33 cellular contexts compared by ENCODE assay signal in genomic region chr2:26612034-26612433, GRCh38. TPM values are rescaled to one million over a fixed set of nuclear protein-coding genes. Genes with fewer than 3 reads are reported as not detected.
"Had no signal": no experiment of that assay in that cellular context is flagged by ENCODE, and none has a peak within 500 bp of the region (broad histone marks: within the 10 kb centered on the region; RNA-seq: fewer than 3 reads in every experiment).

No MANE protein-coding gene starts in this region.

- H3K36me3 Mint-ChIP-seq: activated naive CD4-positive, alpha-beta T cell treated with anti-CD3 and anti-CD28 coated beads, Interleukin-2, amount 10 ng/mL, durations not matched to agents 7 days and 5 days; activated naive CD8-positive, alpha-beta T cell treated with anti-CD3 and anti-CD28 coated beads, Interleukin-2, amount 10 ng/mL, durations not matched to agents 7 days and 5 days; immature natural killer cell; memory B cell; natural killer cell had no signal

- DNase-seq: activated CD4-positive, alpha-beta T cell treated with anti-CD3 and anti-CD28 coated beads for 4 hours; activated CD4-positive, alpha-beta T cell treated with anti-CD3 and anti-CD28 coated beads, Interleukin-2, amount 50 U/mL, for 4 hours; activated CD8-positive, alpha-beta memory T cell treated with anti-CD3 and anti-CD28 coated beads, Interleukin-2, amount 50 U/mL, for 4 hours; activated gamma-delta T cell; activated naive CD4-positive, alpha-beta T cell treated with anti-CD3 and anti-CD28 coated beads, Interleukin-2, amount 10 ng/mL, durations not matched to agents 7 days and 5 days; activated naive CD8-positive, alpha-beta T cell treated with anti-CD3 and anti-CD28 coated beads, Interleukin-2, amount 10 ng/mL, durations not matched to agents 7 days and 5 days; amniotic stem cell; immature natural killer cell; kidney; natural killer cell; stimulated activated CD4-positive, alpha-beta T cell treated with anti-CD3 and anti-CD28 coated beads, Interleukin-12 subunit alpha, Interleukin-12 subunit beta, amount 100 ng/mL, for 4 hours; stimulated activated CD4-positive, alpha-beta T cell treated with anti-CD3 and anti-CD28 coated beads, Interleukin-4, amount 100 ng/mL, for 1 hour; stimulated activated naive CD8-positive, alpha-beta T cell treated with anti-CD3 and anti-CD28 coated beads, Interleukin-15, Interleukin-2, amounts not matched to agents 100 U/mL and 50 U/mL, for 24 hours; T-helper 9 cell had no signal

- H3K4me3 Mint-ChIP-seq: activated naive CD4-positive, alpha-beta T cell treated with anti-CD3 and anti-CD28 coated beads, Interleukin-2, amount 10 ng/mL, durations not matched to agents 7 days and 5 days; activated naive CD8-positive, alpha-beta T cell treated with anti-CD3 and anti-CD28 coated beads, Interleukin-2, amount 10 ng/mL, durations not matched to agents 7 days and 5 days; activated T-cell treated with anti-CD3 and anti-CD28 coated beads, Interleukin-2, amount 50 U/mL, for 24 hours; immature natural killer cell; memory B cell; natural killer cell; T-helper 1 cell treated with Interleukin-12 subunit alpha and Interleukin-12 subunit beta and Interleukin-4 antibody, amounts not matched to agents 30 μg/mL and 1 μg/mL, for 36 hours had no signal

- H3K27ac Mint-ChIP-seq: activated naive CD4-positive, alpha-beta T cell treated with anti-CD3 and anti-CD28 coated beads, Interleukin-2, amount 10 ng/mL, durations not matched to agents 7 days and 5 days; activated naive CD8-positive, alpha-beta T cell treated with anti-CD3 and anti-CD28 coated beads, Interleukin-2, amount 10 ng/mL, durations not matched to agents 7 days and 5 days; activated T-cell treated with anti-CD3 and anti-CD28 coated beads, Interleukin-2, amount 50 U/mL, for 24 hours; immature natural killer cell; memory B cell; natural killer cell; progenitor cell of endocrine pancreas; T-helper 1 cell treated with Interleukin-12 subunit alpha and Interleukin-12 subunit beta and Interleukin-4 antibody, amounts not matched to agents 30 μg/mL and 1 μg/mL, for 36 hours had no signal

- H3K9me3 Mint-ChIP-seq: activated naive CD4-positive, alpha-beta T cell treated with anti-CD3 and anti-CD28 coated beads, Interleukin-2, amount 10 ng/mL, durations not matched to agents 7 days and 5 days; activated naive CD8-positive, alpha-beta T cell treated with anti-CD3 and anti-CD28 coated beads, Interleukin-2, amount 10 ng/mL, durations not matched to agents 7 days and 5 days; activated T-cell treated with anti-CD3 and anti-CD28 coated beads, Interleukin-2, amount 50 U/mL, for 24 hours; immature natural killer cell; memory B cell; natural killer cell; T-helper 1 cell treated with Interleukin-12 subunit alpha and Interleukin-12 subunit beta and Interleukin-4 antibody, amounts not matched to agents 30 μg/mL and 1 μg/mL, for 36 hours had no signal

RNA-seq across cellular contexts. Expression of gene CIB4, which starts 29.1 kb away (rescaled TPM):
- total RNA-seq: activated CD8-positive, alpha-beta memory T cell treated with anti-CD3 and anti-CD28 coated beads for 36 hours; activated naive CD8-positive, alpha-beta T cell treated with anti-CD3 and anti-CD28 coated beads, Interleukin-2, amount 10 ng/mL, durations not matched to agents 7 days and 5 days; astrocyte; chondrocyte; endothelial cell of umbilical vein; fibroblast of lung; fibroblast of villous mesenchyme; gastroesophageal sphincter; kidney; left colon; liver; mononuclear cell; natural killer cell; osteoblast; progenitor cell of endocrine pancreas; renal cortical epithelial cell; right lobe of liver; transverse colon; vagina had no signal
